In the genomic region with DNA sequence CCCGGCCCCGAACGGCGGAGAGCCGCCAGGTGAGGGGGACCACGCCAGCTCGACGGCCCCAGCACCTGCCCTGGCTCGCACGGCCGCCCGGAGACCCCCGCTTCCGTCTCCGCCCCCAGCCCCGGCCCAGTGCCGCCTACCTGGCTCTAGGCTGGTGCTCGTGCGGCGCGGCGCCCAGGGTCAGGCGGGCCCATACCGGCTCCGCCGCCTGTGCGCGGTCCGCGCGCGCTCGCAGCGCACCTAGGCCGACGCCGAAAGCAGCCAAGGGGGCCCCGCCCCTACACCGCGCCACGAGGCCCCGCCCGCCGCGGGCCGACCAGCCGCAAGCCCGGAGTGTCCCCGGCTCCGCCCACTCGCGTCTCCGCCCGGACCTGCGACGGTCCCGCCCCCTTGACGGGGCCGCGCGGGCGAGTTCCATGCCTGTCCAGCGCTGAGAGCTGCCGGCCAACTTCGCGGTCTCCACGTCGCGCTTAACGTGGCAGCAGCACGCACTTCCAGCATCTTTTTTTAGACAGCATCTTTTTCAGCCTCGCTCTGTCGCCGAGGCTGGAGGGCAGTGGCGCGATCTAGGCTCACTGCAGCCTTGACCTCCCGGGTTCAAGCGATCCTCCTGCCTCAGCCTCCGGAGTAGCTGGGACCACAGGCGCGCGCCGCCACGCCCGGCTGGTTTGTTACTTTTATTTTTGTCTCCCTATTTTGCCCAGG, we compare ENCODE assay signal across 1 cellular context.
TF ChIP-seq lines count a peak whose summit lies in the region.

A gene with protein sequence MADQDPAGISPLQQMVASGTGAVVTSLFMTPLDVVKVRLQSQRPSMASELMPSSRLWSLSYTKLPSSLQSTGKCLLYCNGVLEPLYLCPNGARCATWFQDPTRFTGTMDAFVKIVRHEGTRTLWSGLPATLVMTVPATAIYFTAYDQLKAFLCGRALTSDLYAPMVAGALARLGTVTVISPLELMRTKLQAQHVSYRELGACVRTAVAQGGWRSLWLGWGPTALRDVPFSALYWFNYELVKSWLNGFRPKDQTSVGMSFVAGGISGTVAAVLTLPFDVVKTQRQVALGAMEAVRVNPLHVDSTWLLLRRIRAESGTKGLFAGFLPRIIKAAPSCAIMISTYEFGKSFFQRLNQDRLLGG (minus strand): TSS at position 253 of the 705 bp plus-strand sequence. CDS start 1,261 bp downstream, outside the sequence.

TF ChIP-seq in SK-N-SH, 30 proteins besides CTCF, POLR2A, EP300 and RAD21 (continued from another document):
- TF ChIP-seq, protein P1, sequence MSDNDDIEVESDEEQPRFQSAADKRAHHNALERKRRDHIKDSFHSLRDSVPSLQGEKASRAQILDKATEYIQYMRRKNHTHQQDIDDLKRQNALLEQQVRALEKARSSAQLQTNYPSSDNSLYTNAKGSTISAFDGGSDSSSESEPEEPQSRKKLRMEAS (IDR thresholded peaks at IDR 0.05; ENCODE audit: low read depth): peak; percentile 63; the same call in 1 of the 2 replicates
- no peak for TF ChIP-seq FOXJ3 (CRISPR knock-in tag; IDR thresholded peaks at IDR 0.05)
- TF ChIP-seq, protein P2, sequence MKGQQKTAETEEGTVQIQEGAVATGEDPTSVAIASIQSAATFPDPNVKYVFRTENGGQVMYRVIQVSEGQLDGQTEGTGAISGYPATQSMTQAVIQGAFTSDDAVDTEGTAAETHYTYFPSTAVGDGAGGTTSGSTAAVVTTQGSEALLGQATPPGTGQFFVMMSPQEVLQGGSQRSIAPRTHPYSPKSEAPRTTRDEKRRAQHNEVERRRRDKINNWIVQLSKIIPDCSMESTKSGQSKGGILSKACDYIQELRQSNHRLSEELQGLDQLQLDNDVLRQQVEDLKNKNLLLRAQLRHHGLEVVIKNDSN (IDR thresholded peaks at IDR 0.05; ENCODE audit: borderline replicate concordance, low read depth): no peak
- TF ChIP-seq EZH2phosphoT487 (IDR thresholded peaks at IDR 0.05; ENCODE audit: borderline replicate concordance, low read depth): no peak
- no peak for TF ChIP-seq RCOR1 (IDR thresholded peaks at IDR 0.05; ENCODE audit: low read length)
